Comparison of ENCODE assay signal across 16 cellular contexts in genomic region chrX:146863566-146863965, GRCh38. TPM values are rescaled to one million over a fixed set of nuclear protein-coding genes. Genes with fewer than 3 reads are reported as not detected.
DNase-seq lines count a peak whose midpoint lies in the region; ATAC-seq and TF ChIP-seq lines count a peak whose summit lies in the region.
"Had no signal": no experiment of that assay in that cellular context is flagged by ENCODE, and none has a peak within 500 bp of the region (broad histone marks: within the 10 kb centered on the region; RNA-seq: fewer than 3 reads in every experiment).

No MANE protein-coding gene starts in this region.

- no CpG with 5 or more reads among the region's 1 CpG for WGBS in neuronal stem cell (ENCODE audit: extremely low coverage in 2 of 2, insufficient read length in 2 of 2, insufficient replicate concordance in 1 of 2), 2 donors
- WGBS in aorta, 2 donors = 0 to 21% methylated on average over 1 of the region's 1 CpG

- no peaks in the 10 kb centered on the region for H3K4me1 ChIP-seq in neuronal stem cell (ENCODE audit: control insufficient read depth in 2 of 2, insufficient read depth in 1 of 2, low read depth in 1 of 2, low read length in 2 of 2)
- H3K4me1 ChIP-seq in aorta (ENCODE audit: control insufficient read depth in 1 of 2, insufficient read depth in 2 of 2, low read length in 2 of 2) = no peaks in the 10 kb centered on the region
- H3K4me1 ChIP-seq: BLaER1 treated with 17β-estradiol and CSF1 and Interleukin-3, amounts not matched to agents 10 nM and 100 nM; Peyer's patch had no signal

- no peak overlapping the region for H3K4me3 ChIP-seq in astrocyte of the spinal cord (ENCODE audit: low read depth, low read length)
- H3K4me3 ChIP-seq in neuronal stem cell (ENCODE audit: low read length in 2 of 2) = no peak overlapping the region
- no peak overlapping the region for H3K4me3 ChIP-seq in aorta (ENCODE audit: low read length in 2 of 2)
- H3K4me3 ChIP-seq: BLaER1 treated with 17β-estradiol and CSF1 and Interleukin-3, amounts not matched to agents 10 nM and 100 nM; Peyer's patch had no signal

- no peaks in the 10 kb centered on the region for H3K9me3 ChIP-seq in neuronal stem cell (replicated peaks in 1 of 2; ENCODE audit: control insufficient read depth in 2 of 2, insufficient read depth in 1 of 2, low read depth in 1 of 2, low read length in 2 of 2)
- no peaks in the 10 kb centered on the region for H3K9me3 ChIP-seq in aorta (ENCODE audit: control insufficient read depth, low read length)
- H3K9me3 ChIP-seq: Peyer's patch had no signal

- H2AK5ac ChIP-seq in neuronal stem cell (ENCODE audit: low read depth, low read length) = no peak overlapping the region

- H3K27me3 ChIP-seq in neuronal stem cell (ENCODE audit: control insufficient read depth in 3 of 3, insufficient read depth in 3 of 3, low read depth in 1 of 3, low read length in 3 of 3) (no peaks in the 10 kb centered on the region), aorta (ENCODE audit: control insufficient read depth in 1 of 2, insufficient read depth in 2 of 2, low read length in 1 of 2) (no peaks in the 10 kb centered on the region)
- H3K27me3 ChIP-seq: Peyer's patch had no signal

- H4K8ac ChIP-seq in neuronal stem cell (ENCODE audit: low read depth, low read length) = no peak overlapping the region

- H3K18ac ChIP-seq in neuronal stem cell (ENCODE audit: low read length) = no peak overlapping the region

- no peak overlapping the region for H3K4ac ChIP-seq in neuronal stem cell (ENCODE audit: low read length)

- TF ChIP-seq CTCF in astrocyte of the spinal cord (IDR thresholded peaks at IDR 0.05; ENCODE audit: low read depth, low read length) = no peak

- H2BK5ac ChIP-seq in neuronal stem cell (ENCODE audit: low read length) = no peak overlapping the region

- intact Hi-C loops in aorta (cut with DNase I) = no loop called here

- H3K23ac ChIP-seq in neuronal stem cell (ENCODE audit: low read depth, low read length, poor library complexity) = no peak overlapping the region

- no peak overlapping the region for H3K9ac ChIP-seq in neuronal stem cell (ENCODE audit: low read depth, low read length, poor library complexity)
- H3K9ac ChIP-seq: BLaER1 treated with 17β-estradiol and CSF1 and Interleukin-3, amounts not matched to agents 10 nM and 100 nM had no signal

- H2AFZ ChIP-seq in neuronal stem cell (ENCODE audit: low read length) = no peak overlapping the region

- H3K14ac ChIP-seq in neuronal stem cell (ENCODE audit: low read length) = no peak overlapping the region

- no peak overlapping the region for H2BK120ac ChIP-seq in neuronal stem cell (ENCODE audit: low read depth, low read length)

- H3K79me1 ChIP-seq in neuronal stem cell (ENCODE audit: low read depth, low read length) = no peaks in the 10 kb centered on the region

- DNase-seq in DMS53 (lab: John Stamatoyannopoulos, UW) = peak; percentile 1
- DNase-seq in DMS53 treated with DMSO at 0.1 percent for 48 hours (lab: John Stamatoyannopoulos, UW; ENCODE audit: unreplicated experiment) = no peak
- DNase-seq in MV-4-11 (lab: John Stamatoyannopoulos, UW) = peak; percentile 1
- peak; percentile 38 for DNase-seq in astrocyte of the spinal cord (ENCODE audit: low read depth, low spot score)
- peak; percentile 6 for DNase-seq in neuronal stem cell (ENCODE audit: low spot score)
- no peak for DNase-seq in NCI-H1105 (lab: John Stamatoyannopoulos, UW)
- DNase-seq in kidney tubule cell (ENCODE audit: low spot score) = no peak
- no peak for DNase-seq in aorta
- DNase-seq: Kasumi-1, NCI-H1417 treated with DMSO at 0.1 percent for 48 hours, NCI-H2029 treated with DMSO at 0.1 percent for 48 hours, NCI-H748 treated with DMSO at 0.1 percent for 48 hours, Peyer's patch, SHP77 treated with DMSO at 0.1 percent for 48 hours had no signal

- no peak overlapping the region for H3K4me2 ChIP-seq in neuronal stem cell (ENCODE audit: insufficient read depth, low read length, poor library complexity, severe bottlenecking)
- H3K4me2 ChIP-seq: BLaER1 treated with 17β-estradiol and CSF1 and Interleukin-3, amounts not matched to agents 10 nM and 100 nM had no signal

- H2BK15ac ChIP-seq in neuronal stem cell (ENCODE audit: low read length) = no peak overlapping the region

- no peak for ATAC-seq in aorta (ENCODE audit: low FRiP score)

- no peak overlapping the region for H2BK12ac ChIP-seq in neuronal stem cell (ENCODE audit: low read length)

- no peak overlapping the region for H4K91ac ChIP-seq in neuronal stem cell (ENCODE audit: low read depth, low read length, poor library complexity)

- H3K27ac ChIP-seq in neuronal stem cell (replicated peaks; ENCODE audit: low read length) (no peak overlapping the region), aorta (ENCODE audit: low read depth in 1 of 2, low read length in 2 of 2) (no peak overlapping the region)
- H3K27ac ChIP-seq: BLaER1 treated with 17β-estradiol and CSF1 and Interleukin-3, amounts not matched to agents 10 nM and 100 nM; Peyer's patch had no signal

- in situ Hi-C loops in astrocyte of the spinal cord (cut with HindIII; ENCODE audit: low sequenced_read_pairs) = no loop called here

- H3K36me3 ChIP-seq in neuronal stem cell (replicated peaks in 1 of 2; ENCODE audit: control insufficient read depth in 2 of 2, insufficient read depth in 2 of 2, low read length in 2 of 2) = no peaks in the 10 kb centered on the region
- H3K36me3 ChIP-seq in aorta (ENCODE audit: control insufficient read depth in 1 of 2, insufficient read depth in 2 of 2, low read length in 1 of 2) = no peaks in the 10 kb centered on the region
- H3K36me3 ChIP-seq: BLaER1 treated with 17β-estradiol and CSF1 and Interleukin-3, amounts not matched to agents 10 nM and 100 nM; Peyer's patch had no signal

RNA-seq across cellular contexts. Expression of gene CXorf51A, which starts 49.0 kb away (rescaled TPM):
- not detected for polyA plus RNA-seq in neuronal stem cell (2013, experiment 1 of 2)
- polyA plus RNA-seq in neuronal stem cell (2013, experiment 2 of 2) = not detected
- not detected for total RNA-seq in aorta
- not detected for polyA plus RNA-seq in aorta
- total RNA-seq: NCI-H460, Peyer's patch had no signal

RNA-seq across cellular contexts. Expression of gene CXorf51B, which starts 54.0 kb away (rescaled TPM):
- polyA plus RNA-seq in neuronal stem cell (2013, experiment 1 of 2) = not detected
- polyA plus RNA-seq in neuronal stem cell (2013, experiment 2 of 2) = not detected
- total RNA-seq in aorta = not detected
- polyA plus RNA-seq in aorta = not detected
- total RNA-seq: NCI-H460, Peyer's patch had no signal

Comparison
In these comparisons a context has a peak if more than half of its experiments do, and no peak if none do; other contexts are left out.
1. DNase-seq: peak in DMS53 (single experiment), MV-4-11 (single experiment), astrocyte of the spinal cord (single experiment) and neuronal stem cell (single experiment); none in DMS53 treated with DMSO at 0.1 percent for 48 hours (single experiment), NCI-H1105 (single experiment), kidney tubule cell (single experiment) and aorta (0 of 2).